ENCODE assay signal across 1 cellular context in genomic region chrX:30653415-30654131, GRCh38.
A peak's percentile ranks its signal among the peaks of the same experiment; 100 is the strongest.
TF ChIP-seq lines count a peak whose summit lies in the region.

Gene GK, plus strand, starts transcription at chrX:30653423. Its CDS starts 115 bp downstream, at chrX:30653538.

TF ChIP-seq in HepG2, 621 proteins besides CTCF, POLR2A, EP300 and RAD21 (continued from another document and continues in another):
- TF ChIP-seq ZNF512B (CRISPR knock-in tag; IDR thresholded peaks at IDR 0.05; ENCODE audit: borderline replicate concordance) (no peak), SKIL (CRISPR knock-in tag; IDR thresholded peaks at IDR 0.05; ENCODE audit: borderline replicate concordance) (no peak), ZNF383 (CRISPR knock-in tag; IDR thresholded peaks at IDR 0.05; ENCODE audit: borderline replicate concordance) (no peak), ZNF709 (CRISPR knock-in tag; IDR thresholded peaks at IDR 0.05) (0 out of 2 replicates have a peak, but pooled peaks have one; percentile 12), PREB (CRISPR knock-in tag; IDR thresholded peaks at IDR 0.05) (no peak), XBP1 (CRISPR knock-in tag; IDR thresholded peaks at IDR 0.05) (no peak), POGK (CRISPR knock-in tag; conservative IDR thresholded peaks at IDR 0.05) (0 out of 2 replicates have a peak, but pooled peaks have one; percentile 13), ZNF816 (CRISPR knock-in tag; IDR thresholded peaks at IDR 0.05; ENCODE audit: borderline replicate concordance) (no peak; the same call in 1 of the 2 replicates), ZNF501 (CRISPR knock-in tag; IDR thresholded peaks at IDR 0.05) (no peak), ZBTB40 (IDR thresholded peaks at IDR 0.05) (no peak), ZBTB40 (CRISPR knock-in tag; IDR thresholded peaks at IDR 0.05) (0 out of 2 replicates have a peak, but pooled peaks have one; percentile 31), RFX3 (CRISPR knock-in tag; IDR thresholded peaks at IDR 0.05) (0 out of 2 replicates have a peak, but pooled peaks have one; percentile 27), ZNF644 (CRISPR knock-in tag; IDR thresholded peaks at IDR 0.05; ENCODE audit: low read depth) (no peak), CBFB (CRISPR knock-in tag; IDR thresholded peaks at IDR 0.05) (no peak), ONECUT2 (CRISPR knock-in tag; IDR thresholded peaks at IDR 0.05) (no peak), TAF15 (IDR thresholded peaks at IDR 0.05; ENCODE audit: low read depth, low read length, poor library complexity, severe bottlenecking) (no peak), ZNF768 (CRISPR knock-in tag; IDR thresholded peaks at IDR 0.05) (0 out of 2 replicates have a peak, but pooled peaks have one; percentile 42), FOXC1 (CRISPR knock-in tag; IDR thresholded peaks at IDR 0.05; ENCODE audit: borderline replicate concordance) (no peak), GABPB1 (CRISPR knock-in tag; IDR thresholded peaks at IDR 0.05) (peak; percentile 37; the same call in 1 of the 2 replicates), ZNF225 (CRISPR knock-in tag; IDR thresholded peaks at IDR 0.05) (no peak), HNF1B (CRISPR knock-in tag; IDR thresholded peaks at IDR 0.05) (no peak), TAF1 (CRISPR knock-in tag; IDR thresholded peaks at IDR 0.05) (peak; percentile 56), ZMAT5 (CRISPR knock-in tag; IDR thresholded peaks at IDR 0.05; ENCODE audit: borderline replicate concordance, low read depth) (no peak), MAZ (IDR thresholded peaks at IDR 0.05; ENCODE audit: borderline replicate concordance, low read depth, low read length) (no peak), MAZ (CRISPR knock-in tag; IDR thresholded peaks at IDR 0.05; ENCODE audit: low read depth) (0 out of 2 replicates have a peak, but pooled peaks have one; percentile 36), EEA1 (CRISPR knock-in tag; IDR thresholded peaks at IDR 0.05; ENCODE audit: borderline replicate concordance) (no peak), ZNF451 (CRISPR knock-in tag; IDR thresholded peaks at IDR 0.05) (no peak), SALL1 (CRISPR knock-in tag; IDR thresholded peaks at IDR 0.05) (no peak), IRX3 (CRISPR knock-in tag; IDR thresholded peaks at IDR 0.05; ENCODE audit: borderline replicate concordance, low read depth) (no peak), ZBTB4 (CRISPR knock-in tag; IDR thresholded peaks at IDR 0.05; ENCODE audit: borderline replicate concordance) (no peak), CREB1 (IDR thresholded peaks at IDR 0.05) (no peak), CREB1 (CRISPR knock-in tag; IDR thresholded peaks at IDR 0.05) (no peak), AGO2 (optimal IDR thresholded peaks at IDR 0.05; ENCODE audit: low read depth, low read length) (peak; percentile 84), RXRA (CRISPR knock-in tag; IDR thresholded peaks at IDR 0.05) (no peak), MYC (CRISPR knock-in tag; IDR thresholded peaks at IDR 0.05; ENCODE audit: borderline replicate concordance) (0 out of 2 replicates have a peak, but pooled peaks have one; percentile 9), ZNF883 (CRISPR knock-in tag; IDR thresholded peaks at IDR 0.05; ENCODE audit: not compliant biosample characterization) (no peak), JUN (CRISPR knock-in tag; IDR thresholded peaks at IDR 0.05) (no peak), GTF3A (CRISPR knock-in tag; conservative IDR thresholded peaks at IDR 0.05) (no peak)
